10 cellular contexts compared by ENCODE assay signal in genomic region chr6:159983641-159984080, GRCh38. TPM values are rescaled to one million over a fixed set of nuclear protein-coding genes. Genes with fewer than 3 reads are reported as not detected.
DNase-seq lines count a peak whose midpoint lies in the region; ATAC-seq and TF ChIP-seq lines count a peak whose summit lies in the region.
"Had no signal": no experiment of that assay in that cellular context is flagged by ENCODE, and none has a peak within 500 bp of the region (broad histone marks: within the 10 kb centered on the region; RNA-seq: fewer than 3 reads in every experiment).

No MANE protein-coding gene starts in this region.

- intact Hi-C loops in left lung (cut with DNase I): no loop called here
- intact Hi-C loops in ovary (cut with DNase I): loop anchor here in 1 of 4 donors (10.0 kb wide), 1 partner anchor 51 kb away; no protein-coding TSS in a partner anchor
- intact Hi-C loops in OCI-LY7 (cut with micrococcal nuclease; ENCODE audit: unreplicated experiment): no loop called here

- H3K9me3 Mint-ChIP-seq in activated naive CD8-positive, alpha-beta T cell (ENCODE audit: low read depth): no peaks in the 10 kb centered on the region

- peaks cover 84% of the 10 kb centered on the region for H3K4me1 Mint-ChIP-seq in activated naive CD8-positive, alpha-beta T cell (ENCODE audit: low read depth)

- TF ChIP-seq CTCF in AG10803 (conservative IDR thresholded peaks at IDR 0.05; ENCODE audit: low read length) (no peak), KMS-11 (conservative IDR thresholded peaks at IDR 0.05; ENCODE audit: low read depth, low read length) (no peak), left lung (IDR thresholded peaks at IDR 0.05) (no peak), GM20000 (IDR thresholded peaks at IDR 0.05; ENCODE audit: extremely low read depth, missing control alignments) (no peak), ovary (IDR thresholded peaks at IDR 0.05) (no peak), OCI-LY7 (conservative IDR thresholded peaks at IDR 0.05; ENCODE audit: low read length) (no peak)

- H2AFZ ChIP-seq in KMS-11 (ENCODE audit: low read depth) (no peak overlapping the region), OCI-LY7 (ENCODE audit: low read length) (no peak overlapping the region)

- BruUV-seq in OCI-LY7 (replicated peaks; lab: Mats Ljungman, UMichigan): no TSS peak

- DNase-seq in AG10803 (ENCODE audit: low read depth): peak; percentile 36
- DNase-seq in left lung: no peak
- no peak for DNase-seq in GM20000 (ENCODE audit: low spot score)
- DNase-seq in activated effector memory CD4-positive, alpha-beta T cell treated with anti-CD3 and anti-CD28 coated beads, Interleukin-2, amount 50 U/mL, for 16 hours: no peak
- DNase-seq in ovary: no peak
- no peak for DNase-seq in OCI-LY7 (ENCODE audit: low spot score)
- DNase-seq: DMS79 treated with DMSO at 0.1 percent for 48 hours, kidney had no signal

- peak overlapping the region; percentile 60 for H3K4me2 ChIP-seq in KMS-11
- H3K4me2 ChIP-seq in OCI-LY7 (ENCODE audit: low read length): no peak overlapping the region

- H3K27me3 ChIP-seq in KMS-11 (ENCODE audit: insufficient read depth, low read depth) (no peaks in the 10 kb centered on the region), left lung (no peaks in the 10 kb centered on the region), ovary (no peaks in the 10 kb centered on the region)

- peaks cover 93% of the 10 kb centered on the region for H3K4me1 ChIP-seq in KMS-11 (ENCODE audit: low read depth, poor library complexity, severe bottlenecking)
- peaks cover 62 to 97% of the 10 kb centered on the region in 2 donors for H3K4me1 ChIP-seq in left lung
- peaks cover 50% of the 10 kb centered on the region for H3K4me1 ChIP-seq in ovary (ENCODE audit: insufficient read depth)
- H3K4me1 ChIP-seq in OCI-LY7 (ENCODE audit: insufficient read depth, low read length, poor library complexity, severe bottlenecking): peaks cover 46% of the 10 kb centered on the region

- no peaks in the 10 kb centered on the region for H3K9me2 ChIP-seq in OCI-LY7 (ENCODE audit: insufficient read depth, low read length)

- no peak for TF ChIP-seq EP300 in ovary (IDR thresholded peaks at IDR 0.05)

- CTCF ChIA-PET in OCI-LY7 (lab: Charles Lee; ENCODE audit: unreplicated experiment): no interaction called here

- peak overlapping the region; percentile 95 for H3K27ac Mint-ChIP-seq in activated naive CD8-positive, alpha-beta T cell

- 23 to 37% (median 25%) methylated on average over 2 of the region's 2 CpGs for WGBS in ovary, 3 donors

- H3K9me3 ChIP-seq in left lung (no peaks in the 10 kb centered on the region), ovary (no peaks in the 10 kb centered on the region), OCI-LY7 (ENCODE audit: low read length) (no peaks in the 10 kb centered on the region)

- H3K27me3 Mint-ChIP-seq in activated naive CD8-positive, alpha-beta T cell: no peaks in the 10 kb centered on the region

- H3K27ac ChIP-seq in KMS-11: peak overlapping the region; percentile 38; the same call in 1 of the 2 replicates
- H3K27ac ChIP-seq in left lung: peak overlapping the region; percentile 57 to 93
- peak overlapping the region in 1 of 2 donors; percentile 73 for H3K27ac ChIP-seq in ovary
- no peak overlapping the region for H3K27ac ChIP-seq in OCI-LY7 (ENCODE audit: low read depth, low read length, poor library complexity, severe bottlenecking)

- peaks cover 98% of the 10 kb centered on the region for H3K79me2 ChIP-seq in KMS-11 (ENCODE audit: insufficient read depth, low read depth)
- peaks cover 40% of the 10 kb centered on the region; the same call in 1 of the 2 replicates for H3K79me2 ChIP-seq in OCI-LY7 (ENCODE audit: insufficient read depth, low read depth, low read length)

- peaks cover 24% of the 10 kb centered on the region for H4K20me1 ChIP-seq in KMS-11 (ENCODE audit: insufficient read depth)
- H4K20me1 ChIP-seq in OCI-LY7 (ENCODE audit: insufficient read depth, low read length): peaks cover 11% of the 10 kb centered on the region

- no peak overlapping the region for H3K4me3 ChIP-seq in AG10803 (ENCODE audit: low read length)
- H3K4me3 ChIP-seq in KMS-11 (IDR thresholded peaks at IDR 0.05; ENCODE audit: insufficient read depth, low read depth, low read length): no peak overlapping the region
- peak overlapping the region in 1 of 2 donors; percentile 14 for H3K4me3 ChIP-seq in left lung
- no peak overlapping the region for H3K4me3 ChIP-seq in ovary
- no peak overlapping the region for H3K4me3 ChIP-seq in OCI-LY7 (ENCODE audit: low read depth, low read length, poor library complexity, severe bottlenecking)

- H3K36me3 ChIP-seq in KMS-11 (ENCODE audit: insufficient read depth): no peaks in the 10 kb centered on the region
- no peaks in the 10 kb centered on the region for H3K36me3 ChIP-seq in left lung
- no peaks in the 10 kb centered on the region for H3K36me3 ChIP-seq in ovary
- H3K36me3 ChIP-seq in OCI-LY7 (ENCODE audit: insufficient read depth, low read length): no peaks in the 10 kb centered on the region

- no peak for TF ChIP-seq POLR2A in ovary (IDR thresholded peaks at IDR 0.05)

- POLR2A ChIA-PET in OCI-LY7 (lab: Charles Lee): interaction anchor here (0.6 to 2.1 kb wide), 3 partner anchors 10 to 202 kb away, joined by 3 to 14 read pairs (median 4); partner anchors contain the start of gene MRPL18

- peaks cover 2% of the 10 kb centered on the region for H3K36me3 Mint-ChIP-seq in activated naive CD8-positive, alpha-beta T cell

- H3K9ac ChIP-seq in KMS-11: no peak overlapping the region

- ATAC-seq in left lung: peak; percentile 30

- peak overlapping the region; percentile 70 for H3K4me3 Mint-ChIP-seq in activated naive CD8-positive, alpha-beta T cell

RNA-seq across cellular contexts. Expression of gene IGF2R, which starts 14.8 kb away (rescaled TPM):
- total RNA-seq in left lung: 100 to 1,000 TPM; 141 to 153 TPM
- 10 to 100 TPM; 32.9 to 70.3 (median 49.2) TPM for total RNA-seq in ovary
- 100 to 1,000 TPM in 1 of 2 donors, 10 to 100 TPM in 1; 29.3 to 116 TPM for polyA plus RNA-seq in ovary
- total RNA-seq in OCI-LY7 (2014; rRNA removed; shearing (Covaris generic)): 17.9 and 19.3 TPM in 2 replicates
- 33.8 and 37.6 TPM in 2 replicates for total RNA-seq in OCI-LY7 (2022)
